ENCODE assay signal across 17 cellular contexts in the genomic region with DNA sequence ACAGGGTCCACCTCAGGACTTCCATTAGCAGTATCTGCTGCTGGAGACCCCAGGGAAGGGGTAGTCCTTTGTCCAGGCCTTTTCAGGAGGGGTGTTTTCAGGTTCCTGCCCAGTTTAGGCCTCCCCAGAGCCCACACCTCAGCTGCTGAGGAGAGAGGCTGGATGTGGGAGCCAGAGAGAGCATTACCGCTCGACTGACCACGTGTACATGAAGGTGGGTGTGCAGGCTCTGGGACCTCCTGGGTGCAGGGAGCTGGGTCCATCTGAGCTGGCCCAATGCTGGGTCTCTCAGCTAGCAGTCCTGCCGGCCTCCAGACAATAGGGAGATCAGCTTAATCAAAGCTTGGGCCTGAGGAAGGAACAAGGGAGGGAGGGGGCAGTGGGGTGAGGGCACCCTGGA. TPM values are rescaled to one million over a fixed set of nuclear protein-coding genes. Genes with fewer than 3 reads are reported as not detected.
A peak's percentile ranks its signal among the peaks of the same experiment; 100 is the strongest.
DNase-seq lines count a peak whose midpoint lies in the region; ATAC-seq, FAIRE-seq and TF ChIP-seq lines count a peak whose summit lies in the region.
"Had no signal": no experiment of that assay in that cellular context is flagged by ENCODE, and none has a peak within 500 bp of the region (broad histone marks: within the 10 kb centered on the region; RNA-seq: fewer than 3 reads in every experiment).

No MANE protein-coding gene starts in this region.

- H3K36me3 ChIP-seq in SK-N-MC (ENCODE audit: insufficient read depth, low read length) (peaks cover 5% of the 10 kb centered on the region; the same call in 1 of the 2 replicates), kidney (ENCODE audit: control insufficient read depth in 1 of 2, insufficient read depth in 2 of 2, low read length in 2 of 2) (no peaks in the 10 kb centered on the region), osteoblast (ENCODE audit: insufficient read depth, low read length) (no peaks in the 10 kb centered on the region)

- H3K9me3 ChIP-seq in SK-N-MC (ENCODE audit: low read depth, low read length) (no peaks in the 10 kb centered on the region), kidney (ENCODE audit: control insufficient read depth in 1 of 2, low read length in 2 of 2) (no peaks in the 10 kb centered on the region), osteoblast (ENCODE audit: low read depth, low read length) (no peaks in the 10 kb centered on the region)
- H3K9me3 ChIP-seq: Caco-2 had no signal

- ATAC-seq in GM21381 (IDR thresholded peaks at IDR 0.05; ENCODE audit: unreplicated experiment) (no peak), HG03460 (IDR thresholded peaks at IDR 0.05; ENCODE audit: unreplicated experiment) (no peak)

- peaks cover 97% of the 10 kb centered on the region for H3K27me3 ChIP-seq in osteoblast (ENCODE audit: insufficient read depth, low read length)

- intact Hi-C loops in kidney (cut with DNase I), result loop anchor here (10.0 kb wide), 1 partner anchor 61 kb away; no protein-coding TSS in a partner anchor

- no peak overlapping the region for H3K27ac ChIP-seq in SK-N-MC
- peak overlapping the region; percentile 85 for H3K27ac ChIP-seq in caudate nucleus (ENCODE audit: low read depth, low read length)
- H3K27ac ChIP-seq in kidney (ENCODE audit: low read depth in 2 of 2, low read length in 2 of 2), result no peak overlapping the region
- H3K27ac ChIP-seq in osteoblast (ENCODE audit: low read depth, low read length), result no peak overlapping the region
- H3K27ac ChIP-seq: HL-60 had no signal

- peaks cover 4% of the 10 kb centered on the region for H4K20me1 ChIP-seq in osteoblast (ENCODE audit: insufficient read depth, low read length)

- H3K4me1 ChIP-seq in kidney (ENCODE audit: control insufficient read depth in 1 of 2, insufficient read depth in 1 of 2, low read depth in 1 of 2, low read length in 2 of 2) (peaks cover 0 to 7% of the 10 kb centered on the region in 2 donors), osteoblast (ENCODE audit: insufficient read depth, low read length) (no peaks in the 10 kb centered on the region)
- H3K4me1 ChIP-seq: Caco-2 had no signal

- FAIRE-seq in kidney (lab: Jason Lieb, UNC), result no peak
- FAIRE-seq: A204.1, GM12892 had no signal

- H3K79me2 ChIP-seq in osteoblast (ENCODE audit: insufficient read depth, low read length), result no peaks in the 10 kb centered on the region

- H3K9ac ChIP-seq in SK-N-MC (ENCODE audit: insufficient read length) (peak overlapping the region; percentile 83), kidney (ENCODE audit: low read length in 2 of 2) (no peak overlapping the region)

- H3K4me3 ChIP-seq in SK-N-MC, result peak overlapping the region; percentile 83
- no peak overlapping the region for H3K4me3 ChIP-seq in kidney (ENCODE audit: low read length in 2 of 2)
- no peak overlapping the region for H3K4me3 ChIP-seq in osteoblast (ENCODE audit: insufficient read depth, low read length)

- DNase-seq in SK-N-MC (ENCODE audit: low read depth, low spot score) (no peak), caudate nucleus (lab: John Stamatoyannopoulos, UW) (no peak), kidney (peak; percentile 35), osteoblast (ENCODE audit: insufficient read length, low spot score, missing footprints) (peak; percentile 82), OCI-M1 (lab: John Stamatoyannopoulos, UW) (no peak), NCI-H2107 (lab: John Stamatoyannopoulos, UW) (no peak)
- DNase-seq: Caco-2; CD8-positive, alpha-beta memory T cell; DND-41; GDM1; HCEC 1CT; HFFc6 had no signal

- no peak overlapping the region for H3K4me2 ChIP-seq in osteoblast (ENCODE audit: insufficient read depth, low read length)

- no peak overlapping the region for H2AFZ ChIP-seq in osteoblast (ENCODE audit: low read length)

- TF ChIP-seq CTCF in kidney (IDR thresholded peaks at IDR 0.05; ENCODE audit: borderline replicate concordance, extremely low read depth, insufficient read depth), result no peak
- TF ChIP-seq CTCF in osteoblast (IDR thresholded peaks at IDR 0.05; ENCODE audit: extremely low read depth, low read depth, low read length), result no peak

RNA-seq across cellular contexts. Expression of gene POLG, which starts 29.1 kb away (rescaled TPM):
- 72.4 TPM for total RNA-seq in kidney
- polyA plus RNA-seq in kidney (ENCODE audit: insufficient read depth, low read depth, low replicate concordance), result 28.6 TPM
- total RNA-seq in osteoblast, result 50.7 and 61.2 TPM in 2 replicates

Comparison
In these comparisons a context has a peak if more than half of its experiments do, and no peak if none do; other contexts are left out.
1. DNase-seq: peak in kidney (single experiment) and osteoblast (single experiment); none in SK-N-MC (single experiment), caudate nucleus (0 of 61), OCI-M1 (single experiment) and NCI-H2107 (single experiment).